Comparison of ENCODE assay signal across 8 cellular contexts in genomic region chr10:131176324-131176723, GRCh38.
DNase-seq lines count a peak whose midpoint lies in the region; ATAC-seq, FAIRE-seq and TF ChIP-seq lines count a peak whose summit lies in the region.
"Not testable (repeated sequence)": the region's sequence is repeated elsewhere in the genome, so short reads cannot be mapped to it uniquely, and the experiment has no call there.

No MANE protein-coding gene starts in this region.

- not testable (repeated sequence) for H3K14ac ChIP-seq in trophoblast cell (ENCODE audit: low read length)

- TF ChIP-seq EP300 in A549 (IDR thresholded peaks at IDR 0.05); HepG2 (IDR thresholded peaks at IDR 0.05; ENCODE audit: low read depth in 2 of 2, low read length in 2 of 2); HepG2 (CRISPR knock-in tag; IDR thresholded peaks at IDR 0.05; ENCODE audit: borderline replicate concordance): not testable (repeated sequence)

- not testable (repeated sequence) for H4K20me1 ChIP-seq in endothelial cell of umbilical vein (replicated peaks; ENCODE audit: control insufficient read depth, extremely low read depth, insufficient read depth, low read length); HepG2 (ENCODE audit: insufficient read depth, low read length)

- H4K8ac ChIP-seq in trophoblast cell (ENCODE audit: low read depth, low read length) = not testable (repeated sequence)

- H3K9me1 ChIP-seq in endothelial cell of umbilical vein (replicated peaks; ENCODE audit: control insufficient read depth, extremely low read depth, insufficient read depth, low read length) = not testable (repeated sequence)

- TF ChIP-seq CTCF in A549 (IDR thresholded peaks at IDR 0.05); bronchial epithelial cell (IDR thresholded peaks at IDR 0.05; ENCODE audit: insufficient read depth, low read length, severe bottlenecking); endothelial cell of umbilical vein (IDR thresholded peaks at IDR 0.05; ENCODE audit: extremely low read depth in 1 of 2, insufficient read depth in 1 of 2, low read depth in 1 of 2, low read length in 2 of 2); HepG2 (CRISPR knock-in tag; IDR thresholded peaks at IDR 0.05): not testable (repeated sequence)

- H3K27me3 ChIP-seq in bronchial epithelial cell (ENCODE audit: control insufficient read depth, insufficient read depth, low read length); endothelial cell of umbilical vein (ENCODE audit: control insufficient read depth in 2 of 2, insufficient read depth in 2 of 2, low read length in 2 of 2); HepG2 (ENCODE audit: control insufficient read depth in 1 of 2, insufficient read depth in 2 of 2, low read length in 2 of 2); trophoblast cell (ENCODE audit: insufficient read depth, low read length): not testable (repeated sequence)

- H3K23ac ChIP-seq in trophoblast cell (ENCODE audit: low read length) = peak overlapping the region; percentile 12

- dilution Hi-C loops in endothelial cell of umbilical vein (cut with MboI; ENCODE audit: extremely low pct_ligation_motif_present, low sequenced_read_pairs) = not testable (repeated sequence)

- not testable (repeated sequence) for H2AFZ ChIP-seq in endothelial cell of umbilical vein (ENCODE audit: low read depth, low read length); HepG2 (ENCODE audit: low read length); trophoblast cell (ENCODE audit: insufficient read depth, low read length, poor library complexity)

- CTCF ChIA-PET in A549 (lab: Yijun Ruan, JAX); endothelial cell of umbilical vein (lab: Charles Lee); HepG2 (lab: Yijun Ruan, JAX; ENCODE audit: low intra/inter-chr PET ratio, low total read pairs): not testable (repeated sequence)

- intact Hi-C loops in endothelial cell of umbilical vein (cut with micrococcal nuclease); HepG2 (cut with micrococcal nuclease; ENCODE audit: unreplicated experiment): not testable (repeated sequence)

- ATAC-seq in A549, HepG2: not testable (repeated sequence)

- H3K4me2 ChIP-seq in A549; endothelial cell of umbilical vein (ENCODE audit: insufficient read depth, low read length); HepG2 (ENCODE audit: low read depth, low read length); trophoblast cell (ENCODE audit: low read length): not testable (repeated sequence)

- H2BK120ac ChIP-seq in trophoblast cell (ENCODE audit: insufficient read depth, low read length, poor library complexity) = not testable (repeated sequence)

- H4K91ac ChIP-seq in trophoblast cell (ENCODE audit: low read depth, low read length) = not testable (repeated sequence)

- 20% methylated on average over 6 of the region's 7 CpGs for WGBS in A549 (ENCODE audit: missing lambda C conversion rate)
- 24% methylated on average over 7 of the region's 7 CpGs for WGBS in HepG2 (ENCODE audit: low lambda C conversion rate)
- WGBS in trophoblast cell (ENCODE audit: extremely low coverage, insufficient coverage, insufficient read length) = no CpG with 5 or more reads among the region's 7 CpGs

- not testable (repeated sequence) for TF ChIP-seq RAD21 in A549 (conservative IDR thresholded peaks at IDR 0.05 in 1 of 2, IDR thresholded peaks at IDR 0.05 in 1 of 2); HepG2 (CRISPR knock-in tag; IDR thresholded peaks at IDR 0.05)

- H3K9me3 ChIP-seq in A549; trophoblast cell (ENCODE audit: insufficient read depth, low read depth, low read length): not testable (repeated sequence)
- H3K9me3 ChIP-seq in endothelial cell of umbilical vein (replicated peaks; ENCODE audit: control insufficient read depth, insufficient read depth, low read length) (peaks cover 21% of the 10 kb centered on the region), HepG2 (ENCODE audit: low read length) (peaks cover 15% of the 10 kb centered on the region)

- POLR2A ChIA-PET in A549 (lab: Yijun Ruan, JAX); endothelial cell of umbilical vein (lab: Charles Lee); HepG2 (lab: Yijun Ruan, JAX): not testable (repeated sequence)

- H4K12ac ChIP-seq in trophoblast cell (ENCODE audit: low read depth, low read length) = not testable (repeated sequence)

- not testable (repeated sequence) for DNase-seq in A549 (ENCODE audit: low read depth in 1 of 2, low spot score in 1 of 2); GM19239 (ENCODE audit: insufficient read length, low spot score); bronchial epithelial cell (ENCODE audit: low read depth); HepG2 (ENCODE audit: low spot score); trophoblast cell; urothelium cell line (ENCODE audit: low spot score)
- DNase-seq in NAMALWA (ENCODE audit: low spot score) = peak; percentile 3
- peak; percentile 2 for DNase-seq in endothelial cell of umbilical vein (ENCODE audit: low read depth, low spot score)

- H3K79me2 ChIP-seq in endothelial cell of umbilical vein (ENCODE audit: control insufficient read depth, insufficient read depth, low read length); HepG2 (ENCODE audit: insufficient read depth, low read length); trophoblast cell (ENCODE audit: control insufficient read depth, insufficient read depth, low read length, poor library complexity): not testable (repeated sequence)

- not testable (repeated sequence) for H3K18ac ChIP-seq in trophoblast cell (ENCODE audit: low read length)

- TF ChIP-seq POLR2A in A549 (IDR thresholded peaks at IDR 0.05; ENCODE audit: low read length); endothelial cell of umbilical vein (IDR thresholded peaks at IDR 0.05; ENCODE audit: low read depth, low read length); HepG2 (IDR thresholded peaks at IDR 0.05; ENCODE audit: insufficient read depth in 1 of 2, low read depth in 2 of 2, low read length in 2 of 2): not testable (repeated sequence)

- in situ Hi-C loops in HepG2 (cut with HindIII; ENCODE audit: extremely low pct_ligation_motif_present, low pct_unique_long_range_greater_than_20kb) = not testable (repeated sequence)

- not testable (repeated sequence) for H3K27ac ChIP-seq in A549; endothelial cell of umbilical vein (ENCODE audit: insufficient read depth, low read depth, low read length); HepG2 (ENCODE audit: extremely low read length, insufficient read depth, low read length); trophoblast cell (ENCODE audit: low read depth, low read length)

- H3K4me1 ChIP-seq in A549; endothelial cell of umbilical vein (ENCODE audit: control insufficient read depth, extremely low read depth, insufficient read depth, low read length); HepG2 (ENCODE audit: insufficient read depth, low read length); trophoblast cell (ENCODE audit: control insufficient read depth in 1 of 2, insufficient read depth in 2 of 2, low read length in 2 of 2): not testable (repeated sequence)

- BruUV-seq in endothelial cell of umbilical vein (replicated peaks; lab: Mats Ljungman, UMichigan); HepG2 (replicated peaks; lab: Mats Ljungman, UMichigan): not testable (repeated sequence)

- FAIRE-seq in A549 (lab: Jason Lieb, UNC) (peak; percentile 98), GM19239 (lab: Jason Lieb, UNC) (peak; percentile 82), bronchial epithelial cell (lab: Jason Lieb, UNC) (peak; percentile 100), urothelium cell line (lab: Jason Lieb, UNC) (peak; percentile 99)
- not testable (repeated sequence) for FAIRE-seq in endothelial cell of umbilical vein (lab: Jason Lieb, UNC); HepG2 (lab: Jason Lieb, UNC)

- not testable (repeated sequence) for H3K4me3 ChIP-seq in A549; bronchial epithelial cell (ENCODE audit: low read depth, low read length); endothelial cell of umbilical vein (replicated peaks in 1 of 3; ENCODE audit: insufficient read depth in 1 of 3, low read depth in 1 of 3, low read length in 3 of 3); HepG2 (replicated peaks in 1 of 3; ENCODE audit: insufficient read depth in 1 of 3, low read depth in 2 of 3, low read length in 3 of 3)
- H3K4me3 ChIP-seq in trophoblast cell (ENCODE audit: low read depth, low read length) = peak overlapping the region; percentile 45

- not testable (repeated sequence) for H2AK5ac ChIP-seq in trophoblast cell (ENCODE audit: low read length)

- H3K36me3 ChIP-seq in bronchial epithelial cell (ENCODE audit: control insufficient read depth, insufficient read depth, low read length); endothelial cell of umbilical vein (ENCODE audit: control insufficient read depth in 2 of 2, extremely low read depth in 1 of 2, insufficient read depth in 2 of 2, low read length in 2 of 2); HepG2 (replicated peaks in 1 of 2; ENCODE audit: control insufficient read depth in 1 of 2, insufficient read depth in 2 of 2, low read length in 2 of 2); trophoblast cell (ENCODE audit: control insufficient read depth in 1 of 2, insufficient read depth in 2 of 2, low read length in 2 of 2): not testable (repeated sequence)

- H2BK12ac ChIP-seq in trophoblast cell (ENCODE audit: low read length) = not testable (repeated sequence)

- H3K79me1 ChIP-seq in trophoblast cell (ENCODE audit: low read length) = not testable (repeated sequence)

- H3K4ac ChIP-seq in trophoblast cell (ENCODE audit: low read depth, low read length) = not testable (repeated sequence)

- not testable (repeated sequence) for H2BK5ac ChIP-seq in trophoblast cell (ENCODE audit: low read depth, low read length, poor library complexity)

- H3K9ac ChIP-seq in endothelial cell of umbilical vein (replicated peaks; ENCODE audit: extremely low read depth, insufficient read depth, low read length); HepG2 (ENCODE audit: insufficient read depth, low read depth, low read length); trophoblast cell (ENCODE audit: low read length): not testable (repeated sequence)
